In the genomic region with DNA sequence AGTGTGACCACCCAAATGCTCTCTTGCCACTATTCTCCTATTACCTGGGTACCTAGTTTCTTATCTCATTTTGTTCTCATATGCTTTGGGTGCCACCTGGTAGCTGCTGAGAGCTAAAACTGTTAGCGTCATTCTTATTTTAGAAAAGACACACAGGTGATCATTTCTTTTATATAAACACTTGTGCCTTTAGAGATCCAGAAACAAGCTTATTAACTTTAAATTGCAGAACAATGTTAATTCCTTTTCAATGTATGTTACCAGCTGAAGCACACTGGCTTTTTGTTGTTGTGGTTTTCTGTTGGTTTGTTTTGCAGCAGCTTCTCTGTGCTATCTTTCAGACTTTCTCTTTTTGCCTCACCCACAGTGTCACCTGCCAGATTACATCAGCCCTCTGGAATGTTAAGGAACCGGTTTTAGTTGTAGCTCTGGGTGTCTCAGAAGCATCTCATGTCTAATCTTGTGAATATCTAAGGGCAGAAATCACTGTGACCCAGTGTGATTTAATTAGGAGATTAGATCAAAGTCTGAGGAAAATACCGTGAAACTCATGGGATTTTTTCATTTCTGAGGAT, we compare ENCODE assay signal across 9 cellular contexts.
DNase-seq lines count a peak whose midpoint lies in the region; ATAC-seq and TF ChIP-seq lines count a peak whose summit lies in the region.
"Had no signal": no experiment of that assay in that cellular context is flagged by ENCODE, and none has a peak within 500 bp of the region (broad histone marks: within the 10 kb centered on the region; RNA-seq: fewer than 3 reads in every experiment).

No MANE protein-coding gene starts in this region.

- no peaks in the 10 kb centered on the region for H3K9me3 ChIP-seq in neutrophil

- no peaks in the 10 kb centered on the region for H3K27me3 ChIP-seq in neutrophil

- H3K4me3 ChIP-seq in cardiac fibroblast (replicated peaks in 1 of 2; ENCODE audit: low read depth in 2 of 2, low read length in 2 of 2) = no peak overlapping the region
- H3K4me3 ChIP-seq in neutrophil (ENCODE audit: low read depth in 1 of 2, low read length in 1 of 2) = no peak overlapping the region

- peaks cover 20 to 22% of the 10 kb centered on the region in 2 experiments for H3K4me1 ChIP-seq in neutrophil (ENCODE audit: control insufficient read depth in 1 of 2, insufficient read depth in 1 of 2, low read depth in 1 of 2, low read length in 1 of 2)

- H3K9me3 Mint-ChIP-seq in stimulated activated naive CD8-positive, alpha-beta T cell treated with anti-CD3 and anti-CD28 coated beads, Interleukin-15, amount 100 ng/mL, for 72 hours = no peaks in the 10 kb centered on the region

- no peaks in the 10 kb centered on the region for H3K27me3 Mint-ChIP-seq in stimulated activated naive CD8-positive, alpha-beta T cell treated with anti-CD3 and anti-CD28 coated beads, Interleukin-15, amount 100 ng/mL, for 72 hours

- peak overlapping the region; percentile 64 for H3K27ac ChIP-seq in neutrophil

- peak; percentile 38 for DNase-seq in ELR (ENCODE audit: low read depth)
- DNase-seq in NCI-H2029 treated with DMSO at 0.1 percent for 48 hours (lab: John Stamatoyannopoulos, UW) = peak; percentile 73
- DNase-seq in cardiac fibroblast (ENCODE audit: low read depth in 2 of 2) = peak; percentile 23 to 32
- no peak for DNase-seq in stimulated activated naive CD8-positive, alpha-beta T cell treated with anti-CD3 and anti-CD28 coated beads, Interleukin-15, amount 100 ng/mL, for 72 hours
- DNase-seq: activated CD4-positive, alpha-beta T cell treated with anti-CD3 and anti-CD28 coated beads for 1 hour had no signal

- H3K4me1 Mint-ChIP-seq in stimulated activated naive CD8-positive, alpha-beta T cell treated with anti-CD3 and anti-CD28 coated beads, Interleukin-15, amount 100 ng/mL, for 72 hours = peaks cover 10% of the 10 kb centered on the region

- no peak overlapping the region for H3K4me3 Mint-ChIP-seq in stimulated activated naive CD8-positive, alpha-beta T cell treated with anti-CD3 and anti-CD28 coated beads, Interleukin-15, amount 100 ng/mL, for 72 hours

- peak overlapping the region in 1 of 2 donors; percentile 47 for H3K27ac Mint-ChIP-seq in stimulated activated naive CD8-positive, alpha-beta T cell treated with anti-CD3 and anti-CD28 coated beads, Interleukin-15, amount 100 ng/mL, for 72 hours

- ATAC-seq in GM18498 (IDR thresholded peaks at IDR 0.05; ENCODE audit: unreplicated experiment) = no peak
- ATAC-seq in HG03159 (IDR thresholded peaks at IDR 0.05; ENCODE audit: unreplicated experiment) = no peak
- ATAC-seq in stimulated activated naive CD8-positive, alpha-beta T cell treated with anti-CD3 and anti-CD28 coated beads, Interleukin-15, amount 100 ng/mL, for 72 hours = no peak
- ATAC-seq in HG03432 (IDR thresholded peaks at IDR 0.05; ENCODE audit: unreplicated experiment) = no peak

- TF ChIP-seq CTCF in cardiac fibroblast (IDR thresholded peaks at IDR 0.05; ENCODE audit: low read depth, low read length) (no peak), neutrophil (IDR thresholded peaks at IDR 0.05) (no peak)

- peaks cover 81% of the 10 kb centered on the region for H3K36me3 ChIP-seq in neutrophil

Comparison
In these comparisons a context has a peak if more than half of its experiments do, and no peak if none do; other contexts are left out.
1. DNase-seq: peak in ELR (single experiment), NCI-H2029 treated with DMSO at 0.1 percent for 48 hours (single experiment) and cardiac fibroblast (2 of 2); none in stimulated activated naive CD8-positive, alpha-beta T cell treated with anti-CD3 and anti-CD28 coated beads, Interleukin-15, amount 100 ng/mL, for 72 hours (0 of 2).